ENCODE assay signal across 12 cellular contexts in the genomic region with DNA sequence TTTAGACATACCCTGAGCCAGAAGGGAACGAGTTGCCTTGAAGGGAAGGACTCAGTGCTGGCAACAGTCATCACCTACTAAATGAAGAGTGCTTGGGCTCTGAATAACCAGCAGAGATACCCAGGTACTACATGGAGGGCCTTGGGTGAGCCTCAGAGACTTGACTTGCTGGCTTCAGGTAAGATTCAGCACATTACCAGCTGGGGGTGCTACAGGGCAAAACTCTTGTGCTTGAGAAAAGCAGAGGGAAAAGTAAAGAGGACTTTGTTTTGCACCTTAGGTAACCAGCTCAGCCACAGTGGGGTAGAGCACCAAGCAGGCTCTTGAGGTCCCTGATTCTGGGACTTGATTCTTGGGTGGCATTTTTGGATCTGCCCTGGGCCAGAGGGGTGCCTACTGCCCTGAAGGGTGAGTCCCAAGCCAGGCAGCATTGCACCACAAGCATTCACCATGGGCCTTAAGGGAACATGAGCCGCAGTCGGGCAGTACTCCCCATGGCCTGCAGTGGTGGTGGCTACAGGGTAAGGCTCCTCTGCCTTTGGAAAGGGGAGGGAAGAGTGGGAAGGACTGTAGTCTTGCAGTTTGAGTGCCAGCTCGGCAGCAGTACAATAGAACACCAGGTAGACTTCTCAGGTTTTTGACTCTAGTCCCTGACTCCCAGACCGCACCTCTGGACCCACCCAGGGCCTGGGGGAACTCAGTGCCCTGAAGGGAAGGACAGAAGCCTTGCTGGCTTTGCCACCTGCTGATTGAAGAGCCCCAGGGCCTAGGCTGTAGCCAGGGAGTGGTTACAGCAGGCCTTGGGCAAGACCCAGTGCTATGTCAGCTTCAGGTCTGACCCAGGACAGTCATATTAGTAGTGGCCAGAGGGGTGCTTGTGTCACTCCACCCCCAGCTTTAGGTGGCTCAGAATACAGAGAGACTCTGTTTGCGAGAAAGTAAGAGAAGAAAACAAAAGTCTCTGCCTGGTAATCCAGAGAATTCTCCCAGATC. TPM values are rescaled to one million over a fixed set of nuclear protein-coding genes. Genes with fewer than 3 reads are reported as not detected.
DNase-seq lines count a peak whose midpoint lies in the region; ATAC-seq, FAIRE-seq and TF ChIP-seq lines count a peak whose summit lies in the region.
"Had no signal": no experiment of that assay in that cellular context is flagged by ENCODE, and none has a peak within 500 bp of the region (broad histone marks: within the 10 kb centered on the region; RNA-seq: fewer than 3 reads in every experiment).

No MANE protein-coding gene starts in this region.

- no peaks in the 10 kb centered on the region for H3K4me1 ChIP-seq in kidney (ENCODE audit: control insufficient read depth in 1 of 2, insufficient read depth in 1 of 2, low read depth in 1 of 2, low read length in 2 of 2)
- H3K4me1 ChIP-seq: esophagus squamous epithelium had no signal

- H3K9ac ChIP-seq in kidney (ENCODE audit: low read length in 2 of 2): no peak overlapping the region

- FAIRE-seq in kidney (lab: Jason Lieb, UNC): no peak

- intact Hi-C loops in kidney (cut with DNase I): no loop called here

- DNase-seq in SK-MEL-5 (ENCODE audit: low read depth, low spot score) (peak; percentile 41), kidney (no peak), activated gamma-delta T cell (lab: John Stamatoyannopoulos, UW) (no peak), kidney glomerular epithelial cell (lab: John Stamatoyannopoulos, UW) (no peak), nucleus accumbens (lab: John Stamatoyannopoulos, UW) (no peak)
- DNase-seq: esophagus squamous epithelium, NCI-H345 had no signal

- H3K9me3 ChIP-seq in kidney (ENCODE audit: control insufficient read depth in 1 of 2, low read length in 2 of 2): no peaks in the 10 kb centered on the region
- H3K9me3 ChIP-seq: esophagus squamous epithelium had no signal

- in situ Hi-C loops in SK-MEL-5 (cut with HindIII; ENCODE audit: low pct_unique_long_range_greater_than_20kb, low sequenced_read_pairs): no loop called here

- H3K4me3 ChIP-seq in GM12875 (ENCODE audit: low read depth, low read length) (no peak overlapping the region), kidney (ENCODE audit: low read length in 2 of 2) (no peak overlapping the region)
- H3K4me3 ChIP-seq: esophagus squamous epithelium had no signal

- no peak overlapping the region for H3K27ac ChIP-seq in C4-2B
- H3K27ac ChIP-seq in kidney (ENCODE audit: low read depth in 2 of 2, low read length in 2 of 2): no peak overlapping the region
- H3K27ac ChIP-seq: esophagus squamous epithelium had no signal

- H3K36me3 ChIP-seq in kidney (ENCODE audit: control insufficient read depth in 1 of 2, insufficient read depth in 2 of 2, low read length in 2 of 2): no peaks in the 10 kb centered on the region
- H3K36me3 ChIP-seq: esophagus squamous epithelium had no signal

- no peak for ATAC-seq in HG02588 (IDR thresholded peaks at IDR 0.05; ENCODE audit: unreplicated experiment)
- ATAC-seq: stimulated activated memory B cell treated with anti-CD40 and anti-IgM and Interleukin-4, amounts not matched to agents 10 μg/mL and 1 μg/mL and 100 μg/mL, for 72 hours had no signal

- peak; percentile 1; the same call in 1 of the 2 replicates for TF ChIP-seq CTCF in C4-2B (conservative IDR thresholded peaks at IDR 0.05)
- 0 out of 2 replicates have a peak, but pooled peaks have one; percentile 14 for TF ChIP-seq CTCF in GM12875 (IDR thresholded peaks at IDR 0.05; ENCODE audit: borderline replicate concordance, insufficient read depth, low read depth, low read length)
- TF ChIP-seq CTCF in kidney (IDR thresholded peaks at IDR 0.05; ENCODE audit: borderline replicate concordance, extremely low read depth, insufficient read depth): peak; percentile 10

RNA-seq across cellular contexts. Expression of gene PLEKHA7, which starts 22.7 kb away (rescaled TPM):
- total RNA-seq in SK-MEL-5 (2014; rRNA removed; shearing (Covaris generic)): 0.61 and 1.7 TPM in 2 replicates
- 4.5 and 5.6 TPM in 2 replicates for polyA plus RNA-seq in SK-MEL-5 (2015; cell fraction: cytosol; rRNA removed)
- 10.2 and 12.1 TPM in 2 replicates for polyA plus RNA-seq in SK-MEL-5 (2015; cell fraction: nucleus; rRNA removed)
- total RNA-seq in kidney: 65.7 TPM
- polyA plus RNA-seq in kidney (ENCODE audit: insufficient read depth, low read depth, low replicate concordance): 24.4 TPM
- total RNA-seq: RPMI7951 had no signal

RNA-seq across cellular contexts. Expression of gene RPS13, which starts 40.5 kb away (rescaled TPM):
- total RNA-seq in SK-MEL-5 (2014; rRNA removed; shearing (Covaris generic)): 1,374 and 1,678 TPM in 2 replicates
- 1,256 and 1,513 TPM in 2 replicates for polyA plus RNA-seq in SK-MEL-5 (2015; cell fraction: cytosol; rRNA removed)
- 489 and 516 TPM in 2 replicates for polyA plus RNA-seq in SK-MEL-5 (2015; cell fraction: nucleus; rRNA removed)
- total RNA-seq in kidney: 735 TPM
- polyA plus RNA-seq in kidney (ENCODE audit: insufficient read depth, low read depth, low replicate concordance): 1,180 TPM

Comparison
In these comparisons a context has a peak if more than half of its experiments do, and no peak if none do; other contexts are left out.
1. RNA of gene PLEKHA7, which starts 22.7 kb away (total RNA-seq): 65.7 TPM in kidney (single experiment); 0.61 to 1.7 TPM in SK-MEL-5; every median in the first group is over 10 times any median in the second.
2. Peak in every context shown above with its lines, with median percentiles within 50 percentile points of each other: CTCF ChIP-seq.